ENCODE assay signal across 18 cellular contexts in the genomic region with DNA sequence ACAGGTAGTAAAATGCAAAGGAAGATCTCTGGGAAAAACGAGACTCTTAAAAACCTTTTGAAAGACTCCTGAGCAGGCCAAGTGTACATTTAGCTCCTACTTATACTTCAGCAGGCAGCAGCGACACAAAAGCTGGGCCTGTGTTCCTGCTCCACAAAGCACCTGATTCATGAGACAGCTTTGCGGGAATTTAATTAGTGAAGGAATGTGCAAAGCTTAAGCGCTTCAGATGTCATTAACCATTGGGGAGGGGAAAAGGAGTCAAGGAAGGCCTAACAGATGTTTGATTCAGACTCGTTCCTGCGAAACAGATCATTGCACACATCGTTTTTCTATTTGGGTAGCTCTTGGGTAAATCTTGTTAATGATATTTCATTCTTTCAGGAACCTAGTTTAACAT.
A peak's percentile ranks its signal among the peaks of the same experiment; 100 is the strongest.
DNase-seq lines count a peak whose midpoint lies in the region; TF ChIP-seq lines count a peak whose summit lies in the region.
"Had no signal": no experiment of that assay in that cellular context is flagged by ENCODE, and none has a peak within 500 bp of the region (broad histone marks: within the 10 kb centered on the region; RNA-seq: fewer than 3 reads in every experiment).

No MANE protein-coding gene starts in this region.

- CTCF ChIA-PET in HEK293T (lab: Yijun Ruan, JAX): no interaction called here

- peak; percentile 54 for DNase-seq in ELF-1 (ENCODE audit: low read depth, low spot score)
- peak; percentile 73 for DNase-seq in SK-N-DZ (ENCODE audit: low spot score)
- DNase-seq in iPS-NIHi11 (ENCODE audit: low spot score): peak; percentile 22
- DNase-seq in renal cortical epithelial cell (ENCODE audit: low read depth): peak; percentile 88
- DNase-seq in stimulated activated CD8-positive, alpha-beta memory T cell treated with anti-CD3 and anti-CD28 coated beads, Interleukin-4, amount 100 ng/mL, for 48 hours: no peak
- no peak for DNase-seq in stimulated activated CD4-positive, alpha-beta T cell treated with anti-CD3 and anti-CD28 coated beads, Interleukin-4, amount 100 ng/mL, for 4 hours
- DNase-seq in HEK293T (ENCODE audit: extremely low spot score): no peak
- DNase-seq: activated B cell treated with CpG ODN at 0.5 μM for 24 hours; activated CD8-positive, alpha-beta T cell treated with anti-CD3 and anti-CD28 coated beads, Interleukin-2, amount 10 ng/mL, durations not matched to agents 7 days and 5 days; activated naive CD4-positive, alpha-beta T cell treated with anti-CD3 and anti-CD28 coated beads, Interleukin-2, amount 10 ng/mL, durations not matched to agents 7 days and 5 days; activated T-cell treated with anti-CD3 and anti-CD28 coated beads, Interleukin-2, amount 50 U/mL, for 48 hours; CD8-positive, alpha-beta T cell; colonic mucosa; NCI-H187 treated with DMSO at 0.1 percent for 48 hours; NCI-H69; PC-3; stimulated activated CD4-positive, alpha-beta T cell treated with anti-CD3 and anti-CD28 coated beads, Interleukin-12 subunit alpha, Interleukin-12 subunit beta, amount 100 ng/mL, for 4 hours; T-helper 2 cell had no signal

- POLR2A ChIA-PET in HEK293T (lab: Yijun Ruan, JAX): no interaction called here

TF ChIP-seq in HEK293T, 16 proteins besides CTCF, POLR2A, EP300 and RAD21:
- TF ChIP-seq SUZ12 (IDR thresholded peaks at IDR 0.05) (no peak), ARNT (IDR thresholded peaks at IDR 0.05) (no peak), SP1 (IDR thresholded peaks at IDR 0.05) (no peak), CTBP1 (IDR thresholded peaks at IDR 0.05; ENCODE audit: borderline replicate concordance) (no peak)
- TF ChIP-seq, protein P1, sequence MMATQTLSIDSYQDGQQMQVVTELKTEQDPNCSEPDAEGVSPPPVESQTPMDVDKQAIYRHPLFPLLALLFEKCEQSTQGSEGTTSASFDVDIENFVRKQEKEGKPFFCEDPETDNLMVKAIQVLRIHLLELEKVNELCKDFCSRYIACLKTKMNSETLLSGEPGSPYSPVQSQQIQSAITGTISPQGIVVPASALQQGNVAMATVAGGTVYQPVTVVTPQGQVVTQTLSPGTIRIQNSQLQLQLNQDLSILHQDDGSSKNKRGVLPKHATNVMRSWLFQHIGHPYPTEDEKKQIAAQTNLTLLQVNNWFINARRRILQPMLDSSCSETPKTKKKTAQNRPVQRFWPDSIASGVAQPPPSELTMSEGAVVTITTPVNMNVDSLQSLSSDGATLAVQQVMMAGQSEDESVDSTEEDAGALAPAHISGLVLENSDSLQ (IDR thresholded peaks at IDR 0.05): no peak
TF ChIP-seq in HEK293T: peak in this region for 0.

Comparison
In these comparisons a context has a peak if more than half of its experiments do, and no peak if none do; other contexts are left out.
1. DNase-seq: peak in ELF-1 (single experiment), SK-N-DZ (single experiment), iPS-NIHi11 (single experiment) and renal cortical epithelial cell (single experiment); none in stimulated activated CD8-positive, alpha-beta memory T cell treated with anti-CD3 and anti-CD28 coated beads, Interleukin-4, amount 100 ng/mL, for 48 hours (single experiment), stimulated activated CD4-positive, alpha-beta T cell treated with anti-CD3 and anti-CD28 coated beads, Interleukin-4, amount 100 ng/mL, for 4 hours (0 of 2) and HEK293T (single experiment).